1 cellular context compared by ENCODE assay signal in genomic region chr1:16520435-16521287, GRCh38.
TF ChIP-seq lines count a peak whose summit lies in the region.

No MANE protein-coding gene starts in this region.

TF ChIP-seq in WTC11, 78 proteins besides CTCF, POLR2A, EP300 and RAD21 (continued from another document):
- TF ChIP-seq, protein P1, sequence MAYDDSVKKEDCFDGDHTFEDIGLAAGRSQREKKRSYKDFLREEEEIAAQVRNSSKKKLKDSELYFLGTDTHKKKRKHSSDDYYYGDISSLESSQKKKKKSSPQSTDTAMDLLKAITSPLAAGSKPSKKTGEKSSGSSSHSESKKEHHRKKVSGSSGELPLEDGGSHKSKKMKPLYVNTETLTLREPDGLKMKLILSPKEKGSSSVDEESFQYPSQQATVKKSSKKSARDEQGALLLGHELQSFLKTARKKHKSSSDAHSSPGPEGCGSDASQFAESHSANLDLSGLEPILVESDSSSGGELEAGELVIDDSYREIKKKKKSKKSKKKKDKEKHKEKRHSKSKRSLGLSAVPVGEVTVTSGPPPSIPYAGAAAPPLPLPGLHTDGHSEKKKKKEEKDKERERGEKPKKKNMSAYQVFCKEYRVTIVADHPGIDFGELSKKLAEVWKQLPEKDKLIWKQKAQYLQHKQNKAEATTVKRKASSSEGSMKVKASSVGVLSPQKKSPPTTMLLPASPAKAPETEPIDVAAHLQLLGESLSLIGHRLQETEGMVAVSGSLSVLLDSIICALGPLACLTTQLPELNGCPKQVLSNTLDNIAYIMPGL (CRISPR knock-in tag; IDR thresholded peaks at IDR 0.05) = peak; percentile 96
- TF ChIP-seq FOXK1 (CRISPR knock-in tag; IDR thresholded peaks at IDR 0.05) (0 out of 2 replicates have a peak, but pooled peaks have one; percentile 43), E2F5 (CRISPR knock-in tag; IDR thresholded peaks at IDR 0.05) (0 out of 2 replicates have a peak, but pooled peaks have one; percentile 53)
